Comparison of ENCODE assay signal across 18 cellular contexts in genomic region chr5:133863857-133864585, GRCh38.
A peak's percentile ranks its signal among the peaks of the same experiment; 100 is the strongest.
DNase-seq lines count a peak whose midpoint lies in the region; ATAC-seq, FAIRE-seq and TF ChIP-seq lines count a peak whose summit lies in the region.
"Had no signal": no experiment of that assay in that cellular context is flagged by ENCODE, and none has a peak within 500 bp of the region (broad histone marks: within the 10 kb centered on the region; RNA-seq: fewer than 3 reads in every experiment).

No MANE protein-coding gene starts in this region.

- no peaks in the 10 kb centered on the region for H3K79me1 ChIP-seq in H1 (ENCODE audit: low read depth, low read length)

- H3K79me2 ChIP-seq in OCI-LY3 (ENCODE audit: low read length) (no peaks in the 10 kb centered on the region), H1 (ENCODE audit: control insufficient read depth in 1 of 2, insufficient read depth in 2 of 2, low read length in 2 of 2) (no peaks in the 10 kb centered on the region)

- WGBS in H1 (ENCODE audit: extremely low coverage in 1 of 2, insufficient coverage in 1 of 2, insufficient read length in 1 of 2, insufficient replicate concordance in 2 of 2, low coverage in 1 of 2, low lambda C conversion rate in 2 of 2, missing lambda C conversion rate in 1 of 2), 2 experiments, result 89% methylated on average over 11 of the region's 11 CpGs; no CpG with 5 or more reads in 1 of the 2 experiments
- 50 to 74% methylated on average over 11 of the region's 11 CpGs for WGBS in sigmoid colon, 2 donors

- intact Hi-C loops in sigmoid colon (cut with DNase I), result no loop called here

- H3K27me3 ChIP-seq in OCI-LY3 (ENCODE audit: low read depth, low read length) (no peaks in the 10 kb centered on the region), H1 (replicated peaks in 1 of 4; ENCODE audit: control insufficient read depth in 3 of 4, extremely low read depth in 1 of 4, insufficient read depth in 3 of 4, low read length in 3 of 4) (no peaks in the 10 kb centered on the region), sigmoid colon (no peaks in the 10 kb centered on the region)

- TF ChIP-seq POLR2A in H1 (IDR thresholded peaks at IDR 0.05; ENCODE audit: control extremely low read depth in 1 of 2, low read depth in 2 of 2, low read length in 2 of 2) (no peak), sigmoid colon (IDR thresholded peaks at IDR 0.05) (no peak)

- no peak overlapping the region for H3K56ac ChIP-seq in H1 (replicated peaks; ENCODE audit: insufficient read length, low read depth, low read length)

- no peak overlapping the region for H3K14ac ChIP-seq in H1 (ENCODE audit: insufficient read length)

- H3K4me3 ChIP-seq in OCI-LY3 (ENCODE audit: low read length), result no peak overlapping the region
- H3K4me3 ChIP-seq in H1 (ENCODE audit: extremely low read depth in 1 of 4, insufficient read depth in 2 of 4, low read depth in 3 of 4, low read length in 4 of 4), result no peak overlapping the region
- H3K4me3 ChIP-seq in sigmoid colon, result no peak overlapping the region
- H3K4me3 ChIP-seq: GM23248 had no signal

- H4K91ac ChIP-seq in H1 (replicated peaks; ENCODE audit: insufficient read length, low read length), result no peak overlapping the region

- H4K5ac ChIP-seq in H1 (ENCODE audit: insufficient read length, low read depth, low read length), result no peak overlapping the region

- no peak overlapping the region for H2BK12ac ChIP-seq in H1 (ENCODE audit: low read depth, low read length)

- no peak overlapping the region for H2BK15ac ChIP-seq in H1 (ENCODE audit: low read length)

- no peak overlapping the region for H3K18ac ChIP-seq in H1 (ENCODE audit: extremely low read depth, low read length)

- ATAC-seq in omental fat pad (ENCODE audit: low FRiP score), result no peak
- ATAC-seq: Panc1, T-cell had no signal

- TF ChIP-seq EP300 in H1 (IDR thresholded peaks at IDR 0.05; ENCODE audit: borderline replicate concordance in 1 of 2, low read depth in 2 of 2, low read length in 2 of 2) (no peak), sigmoid colon (IDR thresholded peaks at IDR 0.05) (no peak)

- POLR2A ChIA-PET in H1 (lab: Charles Lee; ENCODE audit: partially characterized antibody), result no interaction called here

- H2AFZ ChIP-seq in OCI-LY3 (ENCODE audit: low read depth, low read length) (no peak overlapping the region), H1 (ENCODE audit: low read length) (no peak overlapping the region)
- H2AFZ ChIP-seq: GM23248 had no signal

- H3K27ac ChIP-seq in OCI-LY3 (ENCODE audit: low read length) (no peak overlapping the region), H1 (ENCODE audit: low read depth, low read length) (no peak overlapping the region), sigmoid colon (no peak overlapping the region)
- H3K27ac ChIP-seq: GM23248 had no signal

- no peaks in the 10 kb centered on the region for H3K23me2 ChIP-seq in H1 (ENCODE audit: low read depth, low read length)

- no peak overlapping the region; the same call in 1 of the 2 replicates for H4K8ac ChIP-seq in H1 (ENCODE audit: extremely low read depth, insufficient read depth, low read length)

- H3K36me3 ChIP-seq in OCI-LY3 (replicated peaks; ENCODE audit: low read depth, low read length) (no peaks in the 10 kb centered on the region), H1 (ENCODE audit: control insufficient read depth in 2 of 4, insufficient read depth in 4 of 4, low read length in 3 of 4) (no peaks in the 10 kb centered on the region), sigmoid colon (no peaks in the 10 kb centered on the region)

- H3K4me2 ChIP-seq in OCI-LY3 (ENCODE audit: low read length), result no peak overlapping the region
- no peak overlapping the region for H3K4me2 ChIP-seq in H1 (ENCODE audit: insufficient read depth in 1 of 2, low read depth in 2 of 2, low read length in 2 of 2)
- H3K4me2 ChIP-seq: SK-N-SH had no signal

- peak; percentile 56 to 62 for TF ChIP-seq RAD21 in H1 (IDR thresholded peaks at IDR 0.05 in 1 of 2, conservative IDR thresholded peaks at IDR 0.05 in 1 of 2; ENCODE audit: low read depth in 2 of 2, low read length in 2 of 2)

- no peak overlapping the region for H2BK120ac ChIP-seq in H1 (replicated peaks; ENCODE audit: low read depth, low read length)

- CTCF ChIA-PET in H1 (lab: Charles Lee; ENCODE audit: partially characterized antibody), result interaction anchor here (0.7 to 10.7 kb wide), 6 partner anchors 8 to 82 kb away, joined by 3 to 150 read pairs (median 5); no protein-coding TSS in a partner anchor

- DNase-seq in H1 (ENCODE audit: low read depth in 1 of 2, low spot score in 2 of 2) (no peak), sigmoid colon (peak; percentile 17), omental fat pad (ENCODE audit: low spot score) (no peak), LoVo (ENCODE audit: low spot score) (no peak), iPS-NIHi7 (ENCODE audit: extremely low spot score) (no peak), NCI-H187 (lab: John Stamatoyannopoulos, UW) (no peak)
- DNase-seq: DMS53, GM23248, IMR-90, NCI-H2029 treated with DMSO at 0.1 percent for 48 hours, NCI-H748 treated with DMSO at 0.1 percent for 48 hours, Right ventricle myocardium superior, SK-N-SH, T-cell had no signal

- H3K9me3 ChIP-seq in OCI-LY3 (ENCODE audit: insufficient read depth, low read length), result no peaks in the 10 kb centered on the region
- H3K9me3 ChIP-seq in H1 (ENCODE audit: insufficient read depth in 2 of 2, low read depth in 1 of 2, low read length in 1 of 2), result peaks cover 3 to 5% of the 10 kb centered on the region in 2 experiments; a peak in 3 of 4 replicates
- H3K9me3 ChIP-seq in sigmoid colon, result no peaks in the 10 kb centered on the region
- H3K9me3 ChIP-seq: SK-N-SH had no signal

- no peak for FAIRE-seq in H1 (lab: Jason Lieb, UNC)
- FAIRE-seq: GM18507 had no signal

- peaks cover 8% of the 10 kb centered on the region for H3K4me1 ChIP-seq in OCI-LY3 (ENCODE audit: low read length)
- H3K4me1 ChIP-seq in H1 (replicated peaks in 1 of 4; ENCODE audit: control insufficient read depth in 3 of 4, insufficient read depth in 4 of 4, low read length in 3 of 4), result no peaks in the 10 kb centered on the region; a peak in 1 of 7 replicates
- H3K4me1 ChIP-seq in sigmoid colon, result no peaks in the 10 kb centered on the region

- H2BK20ac ChIP-seq in H1 (ENCODE audit: low read length), result no peak overlapping the region

- H4K20me1 ChIP-seq in OCI-LY3 (ENCODE audit: insufficient read depth, low read length) (no peaks in the 10 kb centered on the region), H1 (replicated peaks in 1 of 2; ENCODE audit: control insufficient read depth in 1 of 2, insufficient read depth in 2 of 2, low read length in 2 of 2) (no peaks in the 10 kb centered on the region)

- no peak overlapping the region for H3K23ac ChIP-seq in H1 (ENCODE audit: insufficient read length)

- H2BK5ac ChIP-seq in H1 (ENCODE audit: low read depth, low read length), result no peak overlapping the region

- peak; percentile 5 for TF ChIP-seq CTCF in GM12873 (IDR thresholded peaks at IDR 0.05; ENCODE audit: insufficient read depth, low read depth, low read length, missing control alignments)
- peak; percentile 22; the same call in 1 of the 2 replicates for TF ChIP-seq CTCF in OCI-LY3 (IDR thresholded peaks at IDR 0.05; ENCODE audit: low read depth, low read length)
- TF ChIP-seq CTCF in H1 (IDR thresholded peaks at IDR 0.05; ENCODE audit: control extremely low read depth in 1 of 3, insufficient read depth in 1 of 3, low read depth in 1 of 3, low read length in 3 of 3), result peak; percentile 25 to 29 (median 26)
- no peak for TF ChIP-seq CTCF in sigmoid colon (IDR thresholded peaks at IDR 0.05)
- no peak for TF ChIP-seq CTCF in omental fat pad (IDR thresholded peaks at IDR 0.05)

- H3K4ac ChIP-seq in H1 (replicated peaks; ENCODE audit: insufficient read length, low read depth, low read length), result no peak overlapping the region

- H2AK5ac ChIP-seq in H1 (ENCODE audit: low read depth, low read length), result no peak overlapping the region

- H3K9ac ChIP-seq in OCI-LY3 (ENCODE audit: low read length) (no peak overlapping the region), H1 (replicated peaks in 1 of 4; ENCODE audit: extremely low read depth in 1 of 4, low read depth in 3 of 4, low read length in 3 of 4) (no peak overlapping the region)
- H3K9ac ChIP-seq: GM23248, SK-N-SH had no signal

TF ChIP-seq in H1, 55 proteins besides CTCF, POLR2A, EP300 and RAD21 (continues in another document):
- TF ChIP-seq TEAD4 (IDR thresholded peaks at IDR 0.05; ENCODE audit: low read depth, low read length), result no peak
- TF ChIP-seq KDM5A (IDR thresholded peaks at IDR 0.05; ENCODE audit: low read length), result no peak
- no peak for TF ChIP-seq ATF2 (IDR thresholded peaks at IDR 0.05; ENCODE audit: low read length)
- TF ChIP-seq EZH2 (IDR thresholded peaks at IDR 0.05; ENCODE audit: low read depth, low read length, severe bottlenecking), result no peak
- TF ChIP-seq TCF12 (IDR thresholded peaks at IDR 0.05; ENCODE audit: low read depth, low read length), result no peak
- TF ChIP-seq CHD2 (IDR thresholded peaks at IDR 0.05; ENCODE audit: low read length), result no peak
- TF ChIP-seq TAF1 (IDR thresholded peaks at IDR 0.05; ENCODE audit: low read depth, low read length), result no peak
- TF ChIP-seq SAP30 (IDR thresholded peaks at IDR 0.05; ENCODE audit: insufficient read depth, insufficient replicate concordance, low read length), result no peak
- TF ChIP-seq CHD1 (IDR thresholded peaks at IDR 0.05; ENCODE audit: low read depth, low read length), result no peak
- TF ChIP-seq RNF2 (IDR thresholded peaks at IDR 0.05; ENCODE audit: borderline replicate concordance, low read depth, low read length, missing control alignments, poor library complexity, severe bottlenecking), result no peak
- no peak for TF ChIP-seq HDAC6 (IDR thresholded peaks at IDR 0.05; ENCODE audit: low read depth, low read length)
- TF ChIP-seq ASH2L (IDR thresholded peaks at IDR 0.05; ENCODE audit: low read length), result no peak
- TF ChIP-seq NANOG (IDR thresholded peaks at IDR 0.05; ENCODE audit: insufficient read depth, low read depth, low read length, poor library complexity, severe bottlenecking), result no peak
- TF ChIP-seq CREB1 (IDR thresholded peaks at IDR 0.05), result no peak

Comparison
In these comparisons a context has a peak if more than half of its experiments do, and no peak if none do; other contexts are left out.
1. CTCF ChIP-seq: peak in GM12873 (single experiment), OCI-LY3 (single experiment) and H1 (3 of 3); none in sigmoid colon (0 of 4) and omental fat pad (0 of 3).